Comparison of ENCODE assay signal across 8 cellular contexts in genomic region chr14:49999216-49999761, GRCh38.
A peak's percentile ranks its signal among the peaks of the same experiment; 100 is the strongest.
DNase-seq lines count a peak whose midpoint lies in the region; ATAC-seq and TF ChIP-seq lines count a peak whose summit lies in the region.

No MANE protein-coding gene starts in this region.

- in situ Hi-C loops in SK-MEL-5 (cut with HindIII; ENCODE audit: low pct_unique_long_range_greater_than_20kb, low sequenced_read_pairs), result no loop called here

- intact Hi-C loops in heart left ventricle (cut with DNase I), result loop anchor here in 1 of 10 donors (10.0 kb wide), 1 partner anchor 104 kb away; the partner anchor contains the start of gene ARF6

- H3K4me3 ChIP-seq in heart left ventricle (no peak overlapping the region), skeletal muscle tissue (ENCODE audit: low read length in 3 of 3) (peak overlapping the region in 1 of 3 donors; percentile 38)

- peaks cover 0 to 66% (median 48%) of the 10 kb centered on the region in 12 donors for H3K4me1 ChIP-seq in heart left ventricle
- H3K4me1 ChIP-seq in skeletal muscle tissue (ENCODE audit: control insufficient read depth in 3 of 3, insufficient read depth in 3 of 3, low read length in 3 of 3), result peaks cover 50 to 56% (median 50%) of the 10 kb centered on the region in 3 donors

- peak in 1 of 2 donors; percentile 37 for TF ChIP-seq POLR2A in heart left ventricle (IDR thresholded peaks at IDR 0.05)

- 17 to 45% (median 35%) methylated on average over 2 to 4 of the region's 4 CpGs for WGBS in heart left ventricle, 4 donors

- TF ChIP-seq CTCF in heart left ventricle (IDR thresholded peaks at IDR 0.05), result no peak

- H3K27ac ChIP-seq in heart left ventricle (peak overlapping the region; percentile 59 to 92 (median 82)), skeletal muscle tissue (ENCODE audit: low read depth, low read length) (peak overlapping the region; percentile 88)

- ATAC-seq in GM19025 (IDR thresholded peaks at IDR 0.05; ENCODE audit: low read depth, unreplicated experiment) (peak; percentile 37), HG03139 (IDR thresholded peaks at IDR 0.05; ENCODE audit: unreplicated experiment) (peak; percentile 52), heart left ventricle (peak; percentile 56 to 79 (median 66))

- H3K36me3 ChIP-seq in heart left ventricle (no peaks in the 10 kb centered on the region), skeletal muscle tissue (ENCODE audit: control insufficient read depth in 3 of 3, insufficient read depth in 3 of 3, low read length in 3 of 3) (no peaks in the 10 kb centered on the region)

- peak; percentile 77 for DNase-seq in A172 (ENCODE audit: low spot score)
- DNase-seq in SK-MEL-5 (ENCODE audit: low read depth, low spot score), result peak; percentile 45
- DNase-seq in activated naive CD4-positive, alpha-beta T cell treated with Interleukin-2 at 50 U/mL for 16 hours, result peak; percentile 78
- DNase-seq in heart left ventricle, result peak; percentile 81 to 88 (median 85)
- no peak for DNase-seq in NCI-H524 treated with DMSO at 0.1 percent for 48 hours (lab: John Stamatoyannopoulos, UW)

- peak overlapping the region in 2 of 3 donors; percentile 13 to 20 for H3K9ac ChIP-seq in skeletal muscle tissue (ENCODE audit: low read depth in 1 of 3, low read length in 3 of 3)

- no peaks in the 10 kb centered on the region for H3K9me3 ChIP-seq in heart left ventricle
- H3K9me3 ChIP-seq in skeletal muscle tissue (ENCODE audit: control insufficient read depth in 3 of 3, low read length in 3 of 3), result no peaks in the 10 kb centered on the region

- H3K27me3 ChIP-seq in heart left ventricle (no peaks in the 10 kb centered on the region), skeletal muscle tissue (ENCODE audit: control insufficient read depth in 3 of 3, insufficient read depth in 3 of 3, low read length in 3 of 3) (no peaks in the 10 kb centered on the region)
